ENCODE assay signal across 20 cellular contexts in the genomic region with DNA sequence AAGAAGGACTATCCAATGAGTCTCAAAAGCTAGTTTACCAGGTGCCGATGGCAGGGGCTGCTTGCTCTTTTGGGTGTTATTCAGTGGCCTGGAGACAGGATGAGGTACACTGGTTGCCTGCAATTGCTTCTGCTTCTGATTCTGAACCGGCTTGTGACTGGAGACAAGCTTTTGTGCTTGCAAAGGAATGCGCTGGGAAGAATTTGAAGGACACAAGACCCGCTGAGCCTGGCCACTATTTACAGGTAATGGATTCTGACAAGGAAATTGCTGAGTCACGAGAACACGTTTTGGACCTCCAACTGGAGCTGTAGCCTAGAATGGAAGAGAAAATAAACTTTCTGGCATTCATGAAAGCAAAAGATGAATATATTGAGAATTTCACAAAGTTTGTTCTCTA.
"Had no signal": no experiment of that assay in that cellular context is flagged by ENCODE, and none has a peak within 500 bp of the region (broad histone marks: within the 10 kb centered on the region; RNA-seq: fewer than 3 reads in every experiment).

No MANE protein-coding gene starts in this region.

- DNase-seq: activated CD4-positive, alpha-beta T cell treated with anti-CD3 and anti-CD28 coated beads for 48 hours; activated CD4-positive, CD25-positive, alpha-beta regulatory T cell; activated CD8-positive, alpha-beta T cell treated with anti-CD3 and anti-CD28 coated beads, Interleukin-2, amount 10 ng/mL, durations not matched to agents 7 days and 5 days; activated naive CD4-positive, alpha-beta T cell treated with anti-CD3 and anti-CD28 coated beads, Interleukin-2, amount 50 U/mL, for 16 hours; activated T-cell treated with anti-CD3 and anti-CD28 coated beads, Interleukin-2, amount 50 U/mL, for 24 hours; aorta; erythroblast; gastrocnemius medialis; heart left ventricle; kidney; left lung; stimulated activated CD4-positive, alpha-beta T cell treated with anti-CD3 and anti-CD28 coated beads, Interleukin-2, amount 100 ng/mL, for 24 hours; stimulated activated naive CD8-positive, alpha-beta T cell treated with anti-CD3 and anti-CD28 coated beads, Interleukin-15, amount 100 ng/mL, for 72 hours; T-helper 9 cell had no signal

- H3K9me3 Mint-ChIP-seq: activated T-cell treated with anti-CD3 and anti-CD28 coated beads, Interleukin-2, amount 50 U/mL, for 24 hours; activated T-helper 2 cell treated with anti-CD3 and anti-CD28 coated beads, Interferon-gamma antibody, Interleukin-2, Interleukin-4, amounts not matched to agents 10 μg/mL and 5 μg/mL and 100 μg/mL, durations not matched to agents 14 hours and 24 hours and 36 hours; central memory CD8-positive, alpha-beta T cell; stimulated activated naive CD8-positive, alpha-beta T cell treated with anti-CD3 and anti-CD28 coated beads, Interleukin-15, amount 100 ng/mL, for 72 hours; type B pancreatic cell had no signal

- H3K4me1 ChIP-seq: prostate gland had no signal

- H3K27me3 ChIP-seq: gastrocnemius medialis, heart left ventricle, left lung, right atrium auricular region had no signal

- H3K4me3 ChIP-seq: coronary artery, gastrocnemius medialis, heart left ventricle, left lung, prostate gland, right atrium auricular region had no signal

- H3K36me3 ChIP-seq: prostate gland, right atrium auricular region had no signal

- H3K4me1 Mint-ChIP-seq: central memory CD8-positive, alpha-beta T cell had no signal

- H3K27me3 Mint-ChIP-seq: activated T-cell treated with anti-CD3 and anti-CD28 coated beads, Interleukin-2, amount 50 U/mL, for 24 hours; central memory CD8-positive, alpha-beta T cell; stimulated activated naive CD8-positive, alpha-beta T cell treated with anti-CD3 and anti-CD28 coated beads, Interleukin-15, amount 100 ng/mL, for 72 hours; type B pancreatic cell had no signal

- H3K4me3 Mint-ChIP-seq: activated CD8-positive, alpha-beta T cell treated with anti-CD3 and anti-CD28 coated beads, Interleukin-2, amount 10 ng/mL, durations not matched to agents 7 days and 5 days; activated T-cell treated with anti-CD3 and anti-CD28 coated beads, Interleukin-2, amount 50 U/mL, for 24 hours; central memory CD8-positive, alpha-beta T cell; stimulated activated naive CD8-positive, alpha-beta T cell treated with anti-CD3 and anti-CD28 coated beads, Interleukin-15, amount 100 ng/mL, for 72 hours; type B pancreatic cell had no signal

- H3K27ac Mint-ChIP-seq: activated CD8-positive, alpha-beta T cell treated with anti-CD3 and anti-CD28 coated beads, Interleukin-2, amount 10 ng/mL, durations not matched to agents 7 days and 5 days; activated T-cell treated with anti-CD3 and anti-CD28 coated beads, Interleukin-2, amount 50 U/mL, for 24 hours; type B pancreatic cell had no signal

- H3K9me3 ChIP-seq: gastrocnemius medialis, heart left ventricle, left lung, prostate gland, right atrium auricular region had no signal

- ATAC-seq: activated CD8-positive, alpha-beta T cell treated with anti-CD3 and anti-CD28 coated beads, Interleukin-2, amount 10 ng/mL, durations not matched to agents 7 days and 5 days; gastrocnemius medialis; heart left ventricle; left lung; stimulated activated naive CD8-positive, alpha-beta T cell treated with anti-CD3 and anti-CD28 coated beads, Interleukin-15, amount 100 ng/mL, for 72 hours had no signal
